In the genomic region with DNA sequence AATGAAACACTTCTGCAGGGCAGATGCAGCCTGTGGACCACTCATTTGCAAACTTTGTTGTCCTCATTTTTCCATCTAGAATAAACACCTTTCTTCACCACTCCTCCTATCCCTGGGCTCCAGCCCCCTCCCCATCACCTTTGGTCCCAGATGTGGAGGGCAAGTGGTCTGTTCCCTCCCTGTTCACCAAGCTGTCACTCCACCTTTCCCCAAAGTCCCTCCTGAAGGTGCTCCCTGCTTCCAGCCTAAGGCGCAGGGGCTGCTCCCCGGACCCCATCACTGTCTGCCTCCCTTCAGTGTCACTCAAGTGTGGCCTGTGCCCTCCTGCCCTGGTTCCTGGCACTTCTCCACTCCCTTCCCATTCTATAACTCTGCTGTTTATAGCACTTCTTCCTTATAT, we compare ENCODE assay signal across 21 cellular contexts. TPM values are rescaled to one million over a fixed set of nuclear protein-coding genes. Genes with fewer than 3 reads are reported as not detected.
A peak's percentile ranks its signal among the peaks of the same experiment; 100 is the strongest.
DNase-seq lines count a peak whose midpoint lies in the region; ATAC-seq, FAIRE-seq and TF ChIP-seq lines count a peak whose summit lies in the region.
"Had no signal": no experiment of that assay in that cellular context is flagged by ENCODE, and none has a peak within 500 bp of the region (broad histone marks: within the 10 kb centered on the region; RNA-seq: fewer than 3 reads in every experiment).

No MANE protein-coding gene starts in this region.

- TF ChIP-seq CTCF in astrocyte (IDR thresholded peaks at IDR 0.05; ENCODE audit: insufficient read depth, low read depth, low read length) = no peak
- no peak for TF ChIP-seq CTCF in kidney (IDR thresholded peaks at IDR 0.05; ENCODE audit: borderline replicate concordance, extremely low read depth, insufficient read depth)
- no peak for TF ChIP-seq CTCF in OCI-LY7 (conservative IDR thresholded peaks at IDR 0.05; ENCODE audit: low read length)

- H3K27me3 ChIP-seq in astrocyte (ENCODE audit: insufficient read depth, low read length) = no peaks in the 10 kb centered on the region
- no peaks in the 10 kb centered on the region for H3K27me3 ChIP-seq in naive thymus-derived CD4-positive, alpha-beta T cell (ENCODE audit: control insufficient read depth in 2 of 2, insufficient read depth in 2 of 2, low read length in 2 of 2)
- H3K27me3 ChIP-seq: BLaER1 had no signal

- H3K79me2 ChIP-seq in astrocyte (ENCODE audit: insufficient read depth, low read length) = no peaks in the 10 kb centered on the region
- no peaks in the 10 kb centered on the region for H3K79me2 ChIP-seq in OCI-LY7 (ENCODE audit: insufficient read depth, low read depth, low read length)

- H4K20me1 ChIP-seq in astrocyte (ENCODE audit: insufficient read depth, low read length) (no peaks in the 10 kb centered on the region), OCI-LY7 (ENCODE audit: insufficient read depth, low read length) (no peaks in the 10 kb centered on the region)
- H4K20me1 ChIP-seq: BLaER1 had no signal

- H3K36me3 Mint-ChIP-seq in activated naive CD4-positive, alpha-beta T cell treated with anti-CD3 and anti-CD28 coated beads, Interleukin-2, amount 50 U/mL, for 72 hours = peaks cover 0 to 8% of the 10 kb centered on the region in 2 donors
- no peaks in the 10 kb centered on the region for H3K36me3 Mint-ChIP-seq in astrocyte (ENCODE audit: low read depth, unreplicated experiment)
- peaks cover 4 to 9% (median 6%) of the 10 kb centered on the region in 5 donors for H3K36me3 Mint-ChIP-seq in naive thymus-derived CD4-positive, alpha-beta T cell
- H3K36me3 Mint-ChIP-seq in stimulated activated effector memory CD8-positive, alpha-beta T cell treated with anti-CD3 and anti-CD28 coated beads, Interleukin-12 subunit alpha, Interleukin-12 subunit beta, amount 100 ng/mL, for 72 hours = no peaks in the 10 kb centered on the region

- no peaks in the 10 kb centered on the region for H3K9me3 Mint-ChIP-seq in activated naive CD4-positive, alpha-beta T cell treated with anti-CD3 and anti-CD28 coated beads, Interleukin-2, amount 50 U/mL, for 72 hours
- no peaks in the 10 kb centered on the region for H3K9me3 Mint-ChIP-seq in astrocyte (ENCODE audit: unreplicated experiment)
- H3K9me3 Mint-ChIP-seq in naive thymus-derived CD4-positive, alpha-beta T cell = peaks cover 0 to 5% (median 0%) of the 10 kb centered on the region in 11 donors
- H3K9me3 Mint-ChIP-seq in stimulated activated effector memory CD8-positive, alpha-beta T cell treated with anti-CD3 and anti-CD28 coated beads, Interleukin-12 subunit alpha, Interleukin-12 subunit beta, amount 100 ng/mL, for 72 hours = no peaks in the 10 kb centered on the region
- H3K9me3 Mint-ChIP-seq: CD14-positive monocyte, H9, IgD-negative memory B cell had no signal

- H3K4me3 Mint-ChIP-seq in astrocyte (ENCODE audit: unreplicated experiment) = no peak overlapping the region
- H3K4me3 Mint-ChIP-seq in naive thymus-derived CD4-positive, alpha-beta T cell = no peak overlapping the region
- H3K4me3 Mint-ChIP-seq in stimulated activated effector memory CD8-positive, alpha-beta T cell treated with anti-CD3 and anti-CD28 coated beads, Interleukin-12 subunit alpha, Interleukin-12 subunit beta, amount 100 ng/mL, for 72 hours = no peak overlapping the region
- H3K4me3 Mint-ChIP-seq: CD14-positive monocyte, H9 had no signal

- H3K4me2 ChIP-seq in astrocyte (ENCODE audit: low read length) = no peak overlapping the region
- H3K4me2 ChIP-seq in OCI-LY7 (ENCODE audit: low read length) = no peak overlapping the region
- H3K4me2 ChIP-seq: A549, BLaER1 had no signal

- no peak overlapping the region for H2AFZ ChIP-seq in astrocyte (ENCODE audit: low read depth, low read length)
- H2AFZ ChIP-seq in OCI-LY7 (ENCODE audit: low read length) = no peak overlapping the region

- no peaks in the 10 kb centered on the region for H3K9me2 ChIP-seq in OCI-LY7 (ENCODE audit: insufficient read depth, low read length)

- FAIRE-seq in astrocyte (lab: Jason Lieb, UNC) (no peak), kidney (lab: Jason Lieb, UNC) (no peak)
- FAIRE-seq: A549, D721Med, GM12892, H1, HepG2 had no signal

- H3K9ac ChIP-seq in astrocyte (ENCODE audit: low read length) (no peak overlapping the region), kidney (ENCODE audit: low read length in 2 of 2) (no peak overlapping the region)
- H3K9ac ChIP-seq: BLaER1 had no signal

- no TSS peak for BruUV-seq in OCI-LY7 (replicated peaks; lab: Mats Ljungman, UMichigan)

- POLR2A ChIA-PET in naive thymus-derived CD4-positive, alpha-beta T cell (lab: Charles Lee) = interaction anchor here (1.5 kb wide), 1 partner anchor 22 kb away, joined by 4 read pairs; no protein-coding TSS in a partner anchor
- POLR2A ChIA-PET in OCI-LY7 (lab: Charles Lee) = no interaction called here

- no peaks in the 10 kb centered on the region for H3K27me3 Mint-ChIP-seq in astrocyte (ENCODE audit: low read depth, unreplicated experiment)
- no peaks in the 10 kb centered on the region for H3K27me3 Mint-ChIP-seq in naive thymus-derived CD4-positive, alpha-beta T cell
- H3K27me3 Mint-ChIP-seq: IgD-negative memory B cell had no signal

- H3K4me3 ChIP-seq in astrocyte (ENCODE audit: insufficient read depth, low read depth, low read length) (no peak overlapping the region), kidney (ENCODE audit: low read length in 2 of 2) (no peak overlapping the region), OCI-LY7 (ENCODE audit: low read depth, low read length, poor library complexity, severe bottlenecking) (no peak overlapping the region)
- H3K4me3 ChIP-seq in naive thymus-derived CD4-positive, alpha-beta T cell (ENCODE audit: low read length) = no peak overlapping the region
- H3K4me3 ChIP-seq: A549, BLaER1 had no signal

- no peak overlapping the region for H3K27ac ChIP-seq in astrocyte (ENCODE audit: low read depth, low read length)
- no peak overlapping the region for H3K27ac ChIP-seq in naive thymus-derived CD4-positive, alpha-beta T cell (ENCODE audit: low read depth, low read length)
- H3K27ac ChIP-seq in kidney (ENCODE audit: low read depth in 2 of 2, low read length in 2 of 2) = no peak overlapping the region
- H3K27ac ChIP-seq in OCI-LY7 (ENCODE audit: low read depth, low read length, poor library complexity, severe bottlenecking) = no peak overlapping the region
- H3K27ac ChIP-seq: 22Rv1, A549, BLaER1 had no signal

- intact Hi-C loops in naive thymus-derived CD4-positive, alpha-beta T cell (cut with micrococcal nuclease) = loop anchor here in 1 of 2 donors (5.0 kb wide), 1 partner anchor 198 kb away; no protein-coding TSS in a partner anchor
- intact Hi-C loops in kidney (cut with DNase I) = loop anchor here (10.0 kb wide), 1 partner anchor 200 kb away; no protein-coding TSS in a partner anchor
- intact Hi-C loops in OCI-LY7 (cut with micrococcal nuclease; ENCODE audit: unreplicated experiment) = no loop called here

- H3K27ac Mint-ChIP-seq in activated naive CD4-positive, alpha-beta T cell treated with anti-CD3 and anti-CD28 coated beads, Interleukin-2, amount 50 U/mL, for 72 hours = peak overlapping the region; percentile 1 to 6
- peak overlapping the region; percentile 10 for H3K27ac Mint-ChIP-seq in astrocyte (ENCODE audit: unreplicated experiment)
- peak overlapping the region in 6 of 9 donors; percentile 25 to 72 (median 58) for H3K27ac Mint-ChIP-seq in naive thymus-derived CD4-positive, alpha-beta T cell
- H3K27ac Mint-ChIP-seq in stimulated activated effector memory CD8-positive, alpha-beta T cell treated with anti-CD3 and anti-CD28 coated beads, Interleukin-12 subunit alpha, Interleukin-12 subunit beta, amount 100 ng/mL, for 72 hours = peak overlapping the region; percentile 53
- H3K27ac Mint-ChIP-seq: H9, IgD-negative memory B cell had no signal

- peaks cover 16% of the 10 kb centered on the region for H3K4me1 Mint-ChIP-seq in astrocyte (ENCODE audit: low read depth, unreplicated experiment)
- H3K4me1 Mint-ChIP-seq in naive thymus-derived CD4-positive, alpha-beta T cell = peaks cover 19 to 67% (median 37%) of the 10 kb centered on the region in 7 donors
- H3K4me1 Mint-ChIP-seq in stimulated activated effector memory CD8-positive, alpha-beta T cell treated with anti-CD3 and anti-CD28 coated beads, Interleukin-12 subunit alpha, Interleukin-12 subunit beta, amount 100 ng/mL, for 72 hours = peaks cover 22% of the 10 kb centered on the region

- H3K9me3 ChIP-seq in astrocyte (ENCODE audit: insufficient read depth, low read depth, low read length) (no peaks in the 10 kb centered on the region), kidney (ENCODE audit: control insufficient read depth in 1 of 2, low read length in 2 of 2) (no peaks in the 10 kb centered on the region), OCI-LY7 (ENCODE audit: low read length) (no peaks in the 10 kb centered on the region)
- no peaks in the 10 kb centered on the region for H3K9me3 ChIP-seq in naive thymus-derived CD4-positive, alpha-beta T cell (ENCODE audit: control insufficient read depth in 2 of 3, low read length in 3 of 3)
- H3K9me3 ChIP-seq: A549, BLaER1, Caco-2 had no signal

- no peak for ATAC-seq in activated naive CD4-positive, alpha-beta T cell treated with anti-CD3 and anti-CD28 coated beads, Interleukin-2, amount 50 U/mL, for 72 hours
- ATAC-seq in naive thymus-derived CD4-positive, alpha-beta T cell = no peak
- ATAC-seq in stimulated activated effector memory CD8-positive, alpha-beta T cell treated with anti-CD3 and anti-CD28 coated beads, Interleukin-12 subunit alpha, Interleukin-12 subunit beta, amount 100 ng/mL, for 72 hours = no peak
- ATAC-seq in HG03108 (IDR thresholded peaks at IDR 0.05; ENCODE audit: unreplicated experiment) = no peak
- ATAC-seq: A549, HepG2 had no signal

- no peaks in the 10 kb centered on the region for H3K36me3 ChIP-seq in astrocyte (ENCODE audit: insufficient read depth, low read length)
- peaks cover 0 to 17% (median 0%) of the 10 kb centered on the region in 3 experiments for H3K36me3 ChIP-seq in naive thymus-derived CD4-positive, alpha-beta T cell (ENCODE audit: control insufficient read depth in 2 of 3, insufficient read depth in 3 of 3, low read length in 3 of 3)
- no peaks in the 10 kb centered on the region for H3K36me3 ChIP-seq in kidney (ENCODE audit: control insufficient read depth in 1 of 2, insufficient read depth in 2 of 2, low read length in 2 of 2)
- no peaks in the 10 kb centered on the region for H3K36me3 ChIP-seq in OCI-LY7 (ENCODE audit: insufficient read depth, low read length)

- H3K4me1 ChIP-seq in astrocyte (ENCODE audit: insufficient read depth, low read length) (no peaks in the 10 kb centered on the region), kidney (ENCODE audit: control insufficient read depth in 1 of 2, insufficient read depth in 1 of 2, low read depth in 1 of 2, low read length in 2 of 2) (peaks cover 0 to 6% of the 10 kb centered on the region in 2 donors), OCI-LY7 (ENCODE audit: insufficient read depth, low read length, poor library complexity, severe bottlenecking) (peaks cover 5% of the 10 kb centered on the region)
- H3K4me1 ChIP-seq in naive thymus-derived CD4-positive, alpha-beta T cell (ENCODE audit: control insufficient read depth in 2 of 2, insufficient read depth in 2 of 2, low read length in 2 of 2) = peaks cover 7 to 24% of the 10 kb centered on the region in 2 donors

- CTCF ChIA-PET in naive thymus-derived CD4-positive, alpha-beta T cell (lab: Charles Lee) = interaction anchor here (1.0 to 5.2 kb wide), 4 partner anchors 11 to 67 kb away, joined by 3 to 61 read pairs (median 14); no protein-coding TSS in a partner anchor
- CTCF ChIA-PET in OCI-LY7 (lab: Charles Lee; ENCODE audit: unreplicated experiment) = no interaction called here

- DNase-seq in activated naive CD4-positive, alpha-beta T cell treated with anti-CD3 and anti-CD28 coated beads, Interleukin-2, amount 50 U/mL, for 72 hours (ENCODE audit: low spot score in 2 of 2) = no peak
- no peak for DNase-seq in activated naive CD4-positive, alpha-beta T cell treated with Interleukin-2 at 50 U/mL for 16 hours
- DNase-seq in astrocyte (ENCODE audit: low read depth) (no peak), kidney (no peak), OCI-LY7 (ENCODE audit: low spot score) (no peak)
- no peak for DNase-seq in naive thymus-derived CD4-positive, alpha-beta T cell
- DNase-seq in stimulated activated effector memory CD8-positive, alpha-beta T cell treated with anti-CD3 and anti-CD28 coated beads, Interleukin-12 subunit alpha, Interleukin-12 subunit beta, amount 100 ng/mL, for 72 hours (ENCODE audit: low spot score in 2 of 2) = no peak
- DNase-seq: AML-193, Caco-2, GDM1, H9 had no signal

RNA-seq across cellular contexts. Expression of gene PCYOX1L, which starts 6.9 kb away (rescaled TPM):
- total RNA-seq in activated naive CD4-positive, alpha-beta T cell treated with anti-CD3 and anti-CD28 coated beads, Interleukin-2, amount 50 U/mL, for 72 hours = 10 to 100 TPM; 14.2 to 19.7 TPM
- total RNA-seq in astrocyte (16.6 and 21.8 TPM in 2 replicates), kidney (7.2 TPM), OCI-LY7 (2022) (32.3 and 33.3 TPM in 2 replicates)
- total RNA-seq in naive thymus-derived CD4-positive, alpha-beta T cell = 10 to 100 TPM; 29.7 to 53.7 (median 36.3) TPM
- polyA plus RNA-seq in naive thymus-derived CD4-positive, alpha-beta T cell = 10 to 100 TPM; 12.7 to 21.1 TPM
- 9.0 TPM for polyA plus RNA-seq in kidney (ENCODE audit: insufficient read depth, low read depth, low replicate concordance)
- total RNA-seq in OCI-LY7 (2014; rRNA removed; shearing (Covaris generic)) = 18.5 and 22.5 TPM in 2 replicates

RNA-seq across cellular contexts. Expression of gene IL17B, which starts 14.4 kb away (rescaled TPM):
- total RNA-seq in activated naive CD4-positive, alpha-beta T cell treated with anti-CD3 and anti-CD28 coated beads, Interleukin-2, amount 50 U/mL, for 72 hours = not detected
- total RNA-seq in astrocyte (0.54 and 0.60 TPM in 2 replicates), kidney (1.4 TPM), OCI-LY7 (2022) (not detected in 2 replicates)
- total RNA-seq in naive thymus-derived CD4-positive, alpha-beta T cell = not detected
- polyA plus RNA-seq in naive thymus-derived CD4-positive, alpha-beta T cell = not detected
- 4.7 TPM for polyA plus RNA-seq in kidney (ENCODE audit: insufficient read depth, low read depth, low replicate concordance)
- total RNA-seq in OCI-LY7 (2014; rRNA removed; shearing (Covaris generic)) = not detected in 2 replicates
- total RNA-seq: Caco-2, H1, H9 had no signal
- polyA plus RNA-seq: CD14-positive monocyte, IgD-negative memory B cell had no signal

RNA-seq across cellular contexts. Expression of gene GRPEL2, which starts 19.4 kb away (rescaled TPM):
- 10 to 100 TPM; 26.9 to 43.0 TPM for total RNA-seq in activated naive CD4-positive, alpha-beta T cell treated with anti-CD3 and anti-CD28 coated beads, Interleukin-2, amount 50 U/mL, for 72 hours
- total RNA-seq in astrocyte (26.0 and 30.0 TPM in 2 replicates), kidney (16.9 TPM), OCI-LY7 (2022) (37.3 and 41.5 TPM in 2 replicates)
- total RNA-seq in naive thymus-derived CD4-positive, alpha-beta T cell = 10 to 100 TPM; 12.0 to 40.1 (median 32.2) TPM
- 1 to 10 TPM; 5.9 to 7.5 TPM for polyA plus RNA-seq in naive thymus-derived CD4-positive, alpha-beta T cell
- polyA plus RNA-seq in kidney (ENCODE audit: insufficient read depth, low read depth, low replicate concordance) = 7.6 TPM
- 17.4 and 28.3 TPM in 2 replicates for total RNA-seq in OCI-LY7 (2014; rRNA removed; shearing (Covaris generic))

Comparison
In these comparisons a context has a peak if more than half of its experiments do, and no peak if none do; other contexts are left out.
1. H3K27ac Mint-ChIP-seq: peak in every context shown above with its lines; median percentile 58 in naive thymus-derived CD4-positive, alpha-beta T cell; 53 in stimulated activated effector memory CD8-positive, alpha-beta T cell treated with anti-CD3 and anti-CD28 coated beads, Interleukin-12 subunit alpha, Interleukin-12 subunit beta, amount 100 ng/mL, for 72 hours; 10 in astrocyte; 4 in activated naive CD4-positive, alpha-beta T cell treated with anti-CD3 and anti-CD28 coated beads, Interleukin-2, amount 50 U/mL, for 72 hours.